In genomic region chr6:105839266-105839665, GRCh38 we compare ENCODE assay signal across 3 cellular contexts.
TF ChIP-seq lines count a peak whose summit lies in the region.

No MANE protein-coding gene starts in this region.

TF ChIP-seq in SK-N-SH, 30 proteins besides CTCF, POLR2A, EP300 and RAD21:
- TF ChIP-seq MEF2A (IDR thresholded peaks at IDR 0.05; ENCODE audit: borderline replicate concordance, low read depth) = no peak
- TF ChIP-seq TCF12 (IDR thresholded peaks at IDR 0.05) = 0 out of 2 replicates have a peak, but pooled peaks have one; percentile 4

TF ChIP-seq in SK-N-SH treated with all-trans-retinoic acid at 6 μM for 48 hours, 23 proteins besides CTCF, POLR2A, EP300 and RAD21:
- TF ChIP-seq ZNF8 (CRISPR knock-in tag; IDR thresholded peaks at IDR 0.05) (no peak), ZC3H10 (CRISPR knock-in tag; IDR thresholded peaks at IDR 0.05) (no peak), ZFP30 (CRISPR knock-in tag; IDR thresholded peaks at IDR 0.05) (no peak), CREB5 (CRISPR knock-in tag; IDR thresholded peaks at IDR 0.05; ENCODE audit: low read depth) (no peak), CSDC2 (CRISPR knock-in tag; IDR thresholded peaks at IDR 0.05) (no peak), PATZ1 (CRISPR knock-in tag; IDR thresholded peaks at IDR 0.05; ENCODE audit: borderline replicate concordance) (no peak), ISL1 (CRISPR knock-in tag; IDR thresholded peaks at IDR 0.05) (no peak), ZNF70 (CRISPR knock-in tag; IDR thresholded peaks at IDR 0.05) (no peak), ESRRG (CRISPR knock-in tag; IDR thresholded peaks at IDR 0.05) (no peak), ZFP3 (CRISPR knock-in tag; IDR thresholded peaks at IDR 0.05) (no peak), TOX (CRISPR knock-in tag; IDR thresholded peaks at IDR 0.05; ENCODE audit: borderline replicate concordance) (no peak), TSHZ2 (CRISPR knock-in tag; IDR thresholded peaks at IDR 0.05) (no peak), ZNF565 (CRISPR knock-in tag; conservative IDR thresholded peaks at IDR 0.05; ENCODE audit: low read depth) (no peak), OSR1 (CRISPR knock-in tag; IDR thresholded peaks at IDR 0.05) (no peak), ARNTL (CRISPR knock-in tag; IDR thresholded peaks at IDR 0.05; ENCODE audit: borderline replicate concordance, low read depth) (no peak), TCF4 (CRISPR knock-in tag; IDR thresholded peaks at IDR 0.05; ENCODE audit: borderline replicate concordance) (no peak), RARB (CRISPR knock-in tag; IDR thresholded peaks at IDR 0.05) (no peak), GLIS3 (CRISPR knock-in tag; IDR thresholded peaks at IDR 0.05) (no peak)
- TF ChIP-seq, protein P1, sequence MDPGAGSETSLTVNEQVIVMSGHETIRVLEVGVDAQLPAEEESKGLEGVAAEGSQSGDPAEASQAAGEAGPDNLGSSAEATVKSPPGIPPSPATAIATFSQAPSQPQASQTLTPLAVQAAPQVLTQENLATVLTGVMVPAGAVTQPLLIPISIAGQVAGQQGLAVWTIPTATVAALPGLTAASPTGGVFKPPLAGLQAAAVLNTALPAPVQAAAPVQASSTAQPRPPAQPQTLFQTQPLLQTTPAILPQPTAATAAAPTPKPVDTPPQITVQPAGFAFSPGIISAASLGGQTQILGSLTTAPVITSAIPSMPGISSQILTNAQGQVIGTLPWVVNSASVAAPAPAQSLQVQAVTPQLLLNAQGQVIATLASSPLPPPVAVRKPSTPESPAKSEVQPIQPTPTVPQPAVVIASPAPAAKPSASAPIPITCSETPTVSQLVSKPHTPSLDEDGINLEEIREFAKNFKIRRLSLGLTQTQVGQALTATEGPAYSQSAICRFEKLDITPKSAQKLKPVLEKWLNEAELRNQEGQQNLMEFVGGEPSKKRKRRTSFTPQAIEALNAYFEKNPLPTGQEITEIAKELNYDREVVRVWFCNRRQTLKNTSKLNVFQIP (CRISPR knock-in tag; IDR thresholded peaks at IDR 0.05; ENCODE audit: borderline replicate concordance, low read depth) = no peak

TF ChIP-seq in IMR-90, 13 proteins besides CTCF, POLR2A, EP300 and RAD21:
- no peak for TF ChIP-seq BHLHE40 (IDR thresholded peaks at IDR 0.05; ENCODE audit: low read depth, low read length)
- TF ChIP-seq CEBPB (IDR thresholded peaks at IDR 0.05; ENCODE audit: low read depth, low read length) = no peak
- TF ChIP-seq CHD1 (IDR thresholded peaks at IDR 0.05; ENCODE audit: low read depth, low read length) = no peak
- TF ChIP-seq, protein P2, sequence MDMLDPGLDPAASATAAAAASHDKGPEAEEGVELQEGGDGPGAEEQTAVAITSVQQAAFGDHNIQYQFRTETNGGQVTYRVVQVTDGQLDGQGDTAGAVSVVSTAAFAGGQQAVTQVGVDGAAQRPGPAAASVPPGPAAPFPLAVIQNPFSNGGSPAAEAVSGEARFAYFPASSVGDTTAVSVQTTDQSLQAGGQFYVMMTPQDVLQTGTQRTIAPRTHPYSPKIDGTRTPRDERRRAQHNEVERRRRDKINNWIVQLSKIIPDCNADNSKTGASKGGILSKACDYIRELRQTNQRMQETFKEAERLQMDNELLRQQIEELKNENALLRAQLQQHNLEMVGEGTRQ (IDR thresholded peaks at IDR 0.05; ENCODE audit: low read depth, low read length) = no peak
- TF ChIP-seq MXI1 (IDR thresholded peaks at IDR 0.05; ENCODE audit: borderline replicate concordance, low read depth, low read length) = no peak
- TF ChIP-seq, protein P3, sequence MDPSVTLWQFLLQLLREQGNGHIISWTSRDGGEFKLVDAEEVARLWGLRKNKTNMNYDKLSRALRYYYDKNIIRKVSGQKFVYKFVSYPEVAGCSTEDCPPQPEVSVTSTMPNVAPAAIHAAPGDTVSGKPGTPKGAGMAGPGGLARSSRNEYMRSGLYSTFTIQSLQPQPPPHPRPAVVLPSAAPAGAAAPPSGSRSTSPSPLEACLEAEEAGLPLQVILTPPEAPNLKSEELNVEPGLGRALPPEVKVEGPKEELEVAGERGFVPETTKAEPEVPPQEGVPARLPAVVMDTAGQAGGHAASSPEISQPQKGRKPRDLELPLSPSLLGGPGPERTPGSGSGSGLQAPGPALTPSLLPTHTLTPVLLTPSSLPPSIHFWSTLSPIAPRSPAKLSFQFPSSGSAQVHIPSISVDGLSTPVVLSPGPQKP (IDR thresholded peaks at IDR 0.05; ENCODE audit: borderline replicate concordance, low read depth, low read length) = no peak
- TF ChIP-seq FOS (IDR thresholded peaks at IDR 0.05; ENCODE audit: low read depth, low read length) = no peak
- TF ChIP-seq RFX5 (IDR thresholded peaks at IDR 0.05; ENCODE audit: low read depth, low read length) = no peak
- no peak for TF ChIP-seq MAFK (IDR thresholded peaks at IDR 0.05; ENCODE audit: low read depth, low read length)
- TF ChIP-seq RCOR1 (IDR thresholded peaks at IDR 0.05; ENCODE audit: insufficient replicate concordance, low read length) = no peak
TF ChIP-seq in IMR-90: peak in this region for 0.
